23 cellular contexts compared by ENCODE assay signal in the genomic region with DNA sequence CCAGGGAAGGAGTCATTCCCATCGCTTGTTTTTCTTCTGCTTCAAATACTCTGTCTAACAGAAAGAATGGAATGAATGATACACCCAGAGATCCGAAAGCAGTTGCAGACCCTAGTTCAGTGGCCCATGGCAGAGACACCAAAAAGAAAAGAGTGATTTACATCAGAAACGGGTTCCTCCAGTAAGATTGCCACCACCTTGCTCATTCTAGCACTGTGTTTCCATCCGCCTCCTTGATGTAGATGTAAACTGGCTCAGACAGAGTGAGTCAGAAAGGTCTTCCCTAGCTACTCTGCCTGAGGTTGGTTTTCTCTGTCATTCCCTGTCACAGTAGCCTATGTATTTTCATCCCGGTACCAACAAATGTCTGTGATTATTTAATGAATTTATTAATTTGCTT. TPM values are rescaled to one million over a fixed set of nuclear protein-coding genes. Genes with fewer than 3 reads are reported as not detected.
DNase-seq lines count a peak whose midpoint lies in the region; ATAC-seq and TF ChIP-seq lines count a peak whose summit lies in the region.
"Had no signal": no experiment of that assay in that cellular context is flagged by ENCODE, and none has a peak within 500 bp of the region (broad histone marks: within the 10 kb centered on the region; RNA-seq: fewer than 3 reads in every experiment).

No MANE protein-coding gene starts in this region.

- no peaks in the 10 kb centered on the region for H4K20me1 ChIP-seq in OCI-LY7 (ENCODE audit: insufficient read depth, low read length)
- H4K20me1 ChIP-seq: BLaER1 had no signal

- no peaks in the 10 kb centered on the region for H3K79me2 ChIP-seq in OCI-LY7 (ENCODE audit: insufficient read depth, low read depth, low read length)

- peaks cover 17% of the 10 kb centered on the region for H3K4me1 Mint-ChIP-seq in activated CD4-positive, alpha-beta memory T cell treated with anti-CD3 and anti-CD28 coated beads for 36 hours (ENCODE audit: low read depth)
- H3K4me1 Mint-ChIP-seq in activated CD4-positive, alpha-beta memory T cell treated with anti-CD3 and anti-CD28 coated beads, Interleukin-2, amount 10 ng/mL, durations not matched to agents 7 days and 5 days: peaks cover 9% of the 10 kb centered on the region
- peaks cover 19% of the 10 kb centered on the region for H3K4me1 Mint-ChIP-seq in stimulated activated memory B cell treated with anti-CD40 and anti-IgM and Interleukin-4, amounts not matched to agents 10 μg/mL and 1 μg/mL and 100 μg/mL, for 72 hours

- no peak overlapping the region for H3K27ac Mint-ChIP-seq in activated CD4-positive, alpha-beta memory T cell treated with anti-CD3 and anti-CD28 coated beads for 36 hours
- no peak overlapping the region for H3K27ac Mint-ChIP-seq in activated CD4-positive, alpha-beta memory T cell treated with anti-CD3 and anti-CD28 coated beads, Interleukin-2, amount 10 ng/mL, durations not matched to agents 7 days and 5 days
- H3K27ac Mint-ChIP-seq in stimulated activated memory B cell treated with anti-CD40 and anti-IgM and Interleukin-4, amounts not matched to agents 10 μg/mL and 1 μg/mL and 100 μg/mL, for 72 hours: no peak overlapping the region
- H3K27ac Mint-ChIP-seq: CD4-positive, CD25-positive, alpha-beta regulatory T cell had no signal

- POLR2A ChIA-PET in activated CD4-positive, alpha-beta memory T cell treated with anti-CD3 and anti-CD28 coated beads for 36 hours (lab: Charles Lee): interaction anchor here (1.0 to 1.3 kb wide), 2 partner anchors 14 to 16 kb away, joined by 3 to 5 read pairs; partner anchors contain the start of gene CLINT1
- POLR2A ChIA-PET in activated CD4-positive, alpha-beta memory T cell treated with anti-CD3 and anti-CD28 coated beads, Interleukin-2, amount 10 ng/mL, durations not matched to agents 7 days and 5 days (lab: Charles Lee): no interaction called here
- POLR2A ChIA-PET in OCI-LY7 (lab: Charles Lee): interaction anchor here (1.4 kb wide), 1 partner anchor 26 kb away, joined by 3 read pairs; no protein-coding TSS in a partner anchor

- no peak overlapping the region for H3K4me2 ChIP-seq in OCI-LY7 (ENCODE audit: low read length)
- H3K4me2 ChIP-seq: BLaER1 had no signal

- ATAC-seq in stimulated activated memory B cell treated with anti-CD40 and anti-IgM and Interleukin-4, amounts not matched to agents 10 μg/mL and 1 μg/mL and 100 μg/mL, for 72 hours: peak; percentile 72

- no peaks in the 10 kb centered on the region for H3K9me3 ChIP-seq in OCI-LY7 (ENCODE audit: low read length)
- H3K9me3 ChIP-seq: SJSA1 had no signal

- no peaks in the 10 kb centered on the region for H3K9me2 ChIP-seq in OCI-LY7 (ENCODE audit: insufficient read depth, low read length)

- CTCF ChIA-PET in activated CD4-positive, alpha-beta memory T cell treated with anti-CD3 and anti-CD28 coated beads for 36 hours (lab: Charles Lee): no interaction called here
- CTCF ChIA-PET in activated CD4-positive, alpha-beta memory T cell treated with anti-CD3 and anti-CD28 coated beads, Interleukin-2, amount 10 ng/mL, durations not matched to agents 7 days and 5 days (lab: Charles Lee): no interaction called here
- CTCF ChIA-PET in OCI-LY7 (lab: Charles Lee; ENCODE audit: unreplicated experiment): no interaction called here

- H3K9me3 Mint-ChIP-seq in activated CD4-positive, alpha-beta memory T cell treated with anti-CD3 and anti-CD28 coated beads for 36 hours: no peaks in the 10 kb centered on the region
- no peaks in the 10 kb centered on the region for H3K9me3 Mint-ChIP-seq in activated CD4-positive, alpha-beta memory T cell treated with anti-CD3 and anti-CD28 coated beads, Interleukin-2, amount 10 ng/mL, durations not matched to agents 7 days and 5 days
- H3K9me3 Mint-ChIP-seq in stimulated activated memory B cell treated with anti-CD40 and anti-IgM and Interleukin-4, amounts not matched to agents 10 μg/mL and 1 μg/mL and 100 μg/mL, for 72 hours: no peaks in the 10 kb centered on the region
- H3K9me3 Mint-ChIP-seq: CD4-positive, CD25-positive, alpha-beta regulatory T cell had no signal

- H3K4me3 ChIP-seq in OCI-LY7 (ENCODE audit: low read depth, low read length, poor library complexity, severe bottlenecking) (no peak overlapping the region), epithelial cell of esophagus (ENCODE audit: low read length) (no peak overlapping the region)
- H3K4me3 ChIP-seq: BLaER1, SJSA1 had no signal

- no peak overlapping the region for H3K27ac ChIP-seq in OCI-LY7 (ENCODE audit: low read depth, low read length, poor library complexity, severe bottlenecking)
- H3K27ac ChIP-seq: BLaER1, SJSA1 had no signal

- intact Hi-C loops in activated CD4-positive, alpha-beta memory T cell treated with anti-CD3 and anti-CD28 coated beads for 36 hours (cut with micrococcal nuclease): no loop called here
- intact Hi-C loops in OCI-LY7 (cut with micrococcal nuclease; ENCODE audit: unreplicated experiment) (no loop called here), posterior cingulate gyrus (cut with DNase I) (no loop called here)

- TF ChIP-seq CTCF in OCI-LY7 (conservative IDR thresholded peaks at IDR 0.05; ENCODE audit: low read length): no peak
- no peak for TF ChIP-seq CTCF in epithelial cell of esophagus (IDR thresholded peaks at IDR 0.05; ENCODE audit: insufficient read depth, low read depth, low read length, missing control alignments)

- peak overlapping the region; percentile 50 for H2AFZ ChIP-seq in OCI-LY7 (ENCODE audit: low read length)

- BruUV-seq in OCI-LY7 (replicated peaks; lab: Mats Ljungman, UMichigan): no TSS peak

- DNase-seq in activated CD4-positive, alpha-beta memory T cell treated with anti-CD3 and anti-CD28 coated beads for 36 hours: peak; percentile 54
- no peak for DNase-seq in activated CD4-positive, alpha-beta memory T cell treated with anti-CD3 and anti-CD28 coated beads, Interleukin-2, amount 10 ng/mL, durations not matched to agents 7 days and 5 days
- DNase-seq in OCI-LY7 (ENCODE audit: low spot score) (no peak), epithelial cell of esophagus (ENCODE audit: low read depth) (peak; percentile 54), NCI-H2196 (lab: John Stamatoyannopoulos, UW; ENCODE audit: unreplicated experiment) (no peak), posterior cingulate gyrus (no peak), DMS114 treated with DMSO at 0.1 percent for 48 hours (lab: John Stamatoyannopoulos, UW; ENCODE audit: unreplicated experiment) (no peak)
- DNase-seq: CD4-positive, CD25-positive, alpha-beta regulatory T cell; H7; KBM-7; NCI-H1105; NCI-H1436 treated with DMSO at 0.1 percent for 48 hours; NCI-H187 treated with DMSO at 0.1 percent for 48 hours; NCI-H2107; NCI-H446; NCI-H524 treated with DMSO at 0.1 percent for 48 hours; NCI-H82; NK-92 treated with Interleukin-12 subunit alpha and Interleukin-12 subunit beta, amount 100 ng/mL, for 24 hours; Right ventricle myocardium superior; RPMI8226 had no signal

- H3K36me3 ChIP-seq in OCI-LY7 (ENCODE audit: insufficient read depth, low read length): no peaks in the 10 kb centered on the region
- H3K36me3 ChIP-seq: BLaER1, SJSA1 had no signal

- H3K4me3 Mint-ChIP-seq in activated CD4-positive, alpha-beta memory T cell treated with anti-CD3 and anti-CD28 coated beads for 36 hours: no peak overlapping the region
- H3K4me3 Mint-ChIP-seq in activated CD4-positive, alpha-beta memory T cell treated with anti-CD3 and anti-CD28 coated beads, Interleukin-2, amount 10 ng/mL, durations not matched to agents 7 days and 5 days: no peak overlapping the region
- no peak overlapping the region for H3K4me3 Mint-ChIP-seq in stimulated activated memory B cell treated with anti-CD40 and anti-IgM and Interleukin-4, amounts not matched to agents 10 μg/mL and 1 μg/mL and 100 μg/mL, for 72 hours
- H3K4me3 Mint-ChIP-seq: CD4-positive, CD25-positive, alpha-beta regulatory T cell had no signal

- H3K36me3 Mint-ChIP-seq in activated CD4-positive, alpha-beta memory T cell treated with anti-CD3 and anti-CD28 coated beads for 36 hours: no peaks in the 10 kb centered on the region
- H3K36me3 Mint-ChIP-seq in activated CD4-positive, alpha-beta memory T cell treated with anti-CD3 and anti-CD28 coated beads, Interleukin-2, amount 10 ng/mL, durations not matched to agents 7 days and 5 days (ENCODE audit: low read depth): no peaks in the 10 kb centered on the region
- no peaks in the 10 kb centered on the region for H3K36me3 Mint-ChIP-seq in stimulated activated memory B cell treated with anti-CD40 and anti-IgM and Interleukin-4, amounts not matched to agents 10 μg/mL and 1 μg/mL and 100 μg/mL, for 72 hours
- H3K36me3 Mint-ChIP-seq: CD4-positive, CD25-positive, alpha-beta regulatory T cell had no signal

- peaks cover 28% of the 10 kb centered on the region for H3K4me1 ChIP-seq in OCI-LY7 (ENCODE audit: insufficient read depth, low read length, poor library complexity, severe bottlenecking)
- H3K4me1 ChIP-seq: BLaER1 had no signal

- H3K27me3 Mint-ChIP-seq in activated CD4-positive, alpha-beta memory T cell treated with anti-CD3 and anti-CD28 coated beads for 36 hours: peaks cover 2% of the 10 kb centered on the region
- no peaks in the 10 kb centered on the region for H3K27me3 Mint-ChIP-seq in activated CD4-positive, alpha-beta memory T cell treated with anti-CD3 and anti-CD28 coated beads, Interleukin-2, amount 10 ng/mL, durations not matched to agents 7 days and 5 days
- H3K27me3 Mint-ChIP-seq in stimulated activated memory B cell treated with anti-CD40 and anti-IgM and Interleukin-4, amounts not matched to agents 10 μg/mL and 1 μg/mL and 100 μg/mL, for 72 hours: no peaks in the 10 kb centered on the region

RNA-seq across cellular contexts. Expression of gene CLINT1, which starts 15.9 kb away (rescaled TPM):
- 10 to 100 TPM; 48.7 to 49.4 TPM for total RNA-seq in activated CD4-positive, alpha-beta memory T cell treated with anti-CD3 and anti-CD28 coated beads for 36 hours
- total RNA-seq in activated CD4-positive, alpha-beta memory T cell treated with anti-CD3 and anti-CD28 coated beads, Interleukin-2, amount 10 ng/mL, durations not matched to agents 7 days and 5 days: 10 to 100 TPM; 64.9 to 68.6 TPM
- total RNA-seq in OCI-LY7 (2014; rRNA removed; shearing (Covaris generic)): 86.1 and 107 TPM in 2 replicates
- total RNA-seq in OCI-LY7 (2022): 120 and 135 TPM in 2 replicates

Comparison
In these comparisons a context has a peak if more than half of its experiments do, and no peak if none do; other contexts are left out.
1. DNase-seq: peak in activated CD4-positive, alpha-beta memory T cell treated with anti-CD3 and anti-CD28 coated beads for 36 hours (single experiment) and epithelial cell of esophagus (single experiment); none in activated CD4-positive, alpha-beta memory T cell treated with anti-CD3 and anti-CD28 coated beads, Interleukin-2, amount 10 ng/mL, durations not matched to agents 7 days and 5 days (single experiment), OCI-LY7 (single experiment), NCI-H2196 (single experiment), posterior cingulate gyrus (0 of 10) and DMS114 treated with DMSO at 0.1 percent for 48 hours (single experiment).